ENCODE assay signal across 8 cellular contexts in genomic region chr17:51035436-51035835, GRCh38.
DNase-seq lines count a peak whose midpoint lies in the region; ATAC-seq and TF ChIP-seq lines count a peak whose summit lies in the region.

No MANE protein-coding gene starts in this region.

- H3K27ac ChIP-seq in vagina, result no peak overlapping the region

- no peak for TF ChIP-seq POLR2A in vagina (IDR thresholded peaks at IDR 0.05)

- peaks cover 12% of the 10 kb centered on the region for H3K4me1 ChIP-seq in vagina

- DNase-seq in Ammon's horn (ENCODE audit: low spot score) (peak; percentile 89), KG1 (lab: John Stamatoyannopoulos, UW) (peak; percentile 30), dedifferentiated amniotic fluid mesenchymal stem cell (ENCODE audit: extremely low spot score) (peak; percentile 89), myocyte (ENCODE audit: low read depth) (peak; percentile 40), vagina (ENCODE audit: extremely low spot score in 2 of 2) (no peak), NCI-H1436 (lab: John Stamatoyannopoulos, UW) (no peak)

- intact Hi-C loops in vagina (cut with DNase I), result no loop called here

- TF ChIP-seq CTCF in vagina (IDR thresholded peaks at IDR 0.05), result no peak

- H3K4me3 ChIP-seq in vagina, result no peak overlapping the region

- ATAC-seq in HG03565 (IDR thresholded peaks at IDR 0.05; ENCODE audit: unreplicated experiment), result no peak
- ATAC-seq in HG03280 (IDR thresholded peaks at IDR 0.05; ENCODE audit: unreplicated experiment), result no peak

- H3K27me3 ChIP-seq in vagina, result no peaks in the 10 kb centered on the region

- H3K9me3 ChIP-seq in vagina, result no peaks in the 10 kb centered on the region

- peaks cover 0 to 8% of the 10 kb centered on the region in 2 donors for H3K36me3 ChIP-seq in vagina

Comparison
In these comparisons a context has a peak if more than half of its experiments do, and no peak if none do; other contexts are left out.
1. DNase-seq: peak in Ammon's horn (single experiment), KG1 (single experiment), dedifferentiated amniotic fluid mesenchymal stem cell (single experiment) and myocyte (single experiment); none in vagina (0 of 2) and NCI-H1436 (single experiment).